ENCODE assay signal across 23 cellular contexts in genomic region chr17:65115721-65116312, GRCh38. TPM values are rescaled to one million over a fixed set of nuclear protein-coding genes. Genes with fewer than 3 reads are reported as not detected.
DNase-seq lines count a peak whose midpoint lies in the region; ATAC-seq and TF ChIP-seq lines count a peak whose summit lies in the region.
"Had no signal": no experiment of that assay in that cellular context is flagged by ENCODE, and none has a peak within 500 bp of the region (broad histone marks: within the 10 kb centered on the region; RNA-seq: fewer than 3 reads in every experiment).

No MANE protein-coding gene starts in this region.

- H3K9me3 Mint-ChIP-seq in brain (peaks cover 0 to 4% (median 2%) of the 10 kb centered on the region in 5 experiments), natural killer cell (no peaks in the 10 kb centered on the region)
- H3K9me3 Mint-ChIP-seq: stimulated activated effector memory CD8-positive, alpha-beta T cell treated with anti-CD3 and anti-CD28 coated beads, Interleukin-12 subunit alpha, Interleukin-12 subunit beta, amount 100 ng/mL, for 72 hours had no signal

- H3K27ac Mint-ChIP-seq in brain (peak overlapping the region in 4 of 5 experiments; percentile 23 to 94 (median 58)), natural killer cell (peak overlapping the region; percentile 90 to 95)
- H3K27ac Mint-ChIP-seq: progenitor cell of endocrine pancreas; stimulated activated effector memory CD8-positive, alpha-beta T cell treated with anti-CD3 and anti-CD28 coated beads, Interleukin-12 subunit alpha, Interleukin-12 subunit beta, amount 100 ng/mL, for 72 hours had no signal

- no peak for TF ChIP-seq CTCF in brain (conservative IDR thresholded peaks at IDR 0.05)
- no peak for TF ChIP-seq CTCF in natural killer cell (IDR thresholded peaks at IDR 0.05)

- H3K36me3 Mint-ChIP-seq in brain (no peaks in the 10 kb centered on the region), natural killer cell (no peaks in the 10 kb centered on the region)
- H3K36me3 Mint-ChIP-seq: stimulated activated effector memory CD8-positive, alpha-beta T cell treated with anti-CD3 and anti-CD28 coated beads, Interleukin-12 subunit alpha, Interleukin-12 subunit beta, amount 100 ng/mL, for 72 hours had no signal

- H3K27me3 Mint-ChIP-seq in brain, result peaks cover 33% of the 10 kb centered on the region
- H3K27me3 Mint-ChIP-seq in natural killer cell (ENCODE audit: low read depth in 2 of 2), result no peaks in the 10 kb centered on the region

- H3K4me3 Mint-ChIP-seq in brain (peak overlapping the region in 2 of 5 experiments; percentile 22 to 38), natural killer cell (peak overlapping the region; percentile 75)
- H3K4me3 Mint-ChIP-seq: stimulated activated effector memory CD8-positive, alpha-beta T cell treated with anti-CD3 and anti-CD28 coated beads, Interleukin-12 subunit alpha, Interleukin-12 subunit beta, amount 100 ng/mL, for 72 hours had no signal

- intact Hi-C loops in natural killer cell (cut with micrococcal nuclease), result no loop called here

- in situ Hi-C loops in KBM-7 (cut with MboI; ENCODE audit: low pct_unique_long_range_greater_than_20kb, low sequenced_read_pairs), result no loop called here

- no peaks in the 10 kb centered on the region for H3K4me1 Mint-ChIP-seq in brain
- H3K4me1 Mint-ChIP-seq in natural killer cell, result peaks cover 29 to 30% of the 10 kb centered on the region in 2 donors

- peak; percentile 85 to 94 (median 91) for ATAC-seq in natural killer cell
- ATAC-seq: heart right ventricle; sciatic nerve; stimulated activated effector memory CD8-positive, alpha-beta T cell treated with anti-CD3 and anti-CD28 coated beads, Interleukin-12 subunit alpha, Interleukin-12 subunit beta, amount 100 ng/mL, for 72 hours; upper lobe of right lung had no signal

- DNase-seq in CMK (ENCODE audit: low read depth) (peak; percentile 35), KBM-7 (peak; percentile 31), natural killer cell (no peak), NCI-H2196 (lab: John Stamatoyannopoulos, UW; ENCODE audit: unreplicated experiment) (no peak), OCI-M1 (lab: John Stamatoyannopoulos, UW) (no peak), NCI-H1694 treated with DMSO at 0.1 percent for 48 hours (lab: John Stamatoyannopoulos, UW) (no peak)
- DNase-seq: activated CD8-positive, alpha-beta memory T cell treated with anti-CD3 and anti-CD28 coated beads, Interleukin-2, amount 50 U/mL, for 48 hours; activated naive CD4-positive, alpha-beta T cell treated with anti-CD3 and anti-CD28 coated beads, Interleukin-2, amount 50 U/mL, for 16 hours; amniotic stem cell; effector CD8-positive, alpha-beta T cell; erythroblast; heart right ventricle; NCI-H2081; NCI-H446; NCI-H82; stimulated activated CD4-positive, alpha-beta T cell treated with anti-CD3 and anti-CD28 coated beads, Interleukin-4, amount 100 ng/mL, for 24 hours; SW 1271; T-helper 9 cell; upper lobe of right lung had no signal

RNA-seq across cellular contexts. Expression of gene RGS9, which starts 21.4 kb away (rescaled TPM):
- 20.2 TPM for polyA plus RNA-seq in brain (ENCODE audit: insufficient read depth, low read depth, low replicate concordance)
- 10 to 100 TPM; 25.0 to 47.3 (median 37.2) TPM for total RNA-seq in natural killer cell

RNA-seq across cellular contexts. Expression of gene GNA13, which starts 59.3 kb away (rescaled TPM):
- polyA plus RNA-seq in brain (ENCODE audit: insufficient read depth, low read depth, low replicate concordance), result 24.1 TPM
- 100 to 1,000 TPM; 151 to 165 (median 161) TPM for total RNA-seq in natural killer cell

Comparison
In these comparisons a context has a peak if more than half of its experiments do, and no peak if none do; other contexts are left out.
1. DNase-seq: peak in CMK (single experiment) and KBM-7 (single experiment); none in natural killer cell (single experiment), NCI-H2196 (single experiment), OCI-M1 (single experiment) and NCI-H1694 treated with DMSO at 0.1 percent for 48 hours (single experiment).